1 cellular context compared by ENCODE assay signal in the genomic region with DNA sequence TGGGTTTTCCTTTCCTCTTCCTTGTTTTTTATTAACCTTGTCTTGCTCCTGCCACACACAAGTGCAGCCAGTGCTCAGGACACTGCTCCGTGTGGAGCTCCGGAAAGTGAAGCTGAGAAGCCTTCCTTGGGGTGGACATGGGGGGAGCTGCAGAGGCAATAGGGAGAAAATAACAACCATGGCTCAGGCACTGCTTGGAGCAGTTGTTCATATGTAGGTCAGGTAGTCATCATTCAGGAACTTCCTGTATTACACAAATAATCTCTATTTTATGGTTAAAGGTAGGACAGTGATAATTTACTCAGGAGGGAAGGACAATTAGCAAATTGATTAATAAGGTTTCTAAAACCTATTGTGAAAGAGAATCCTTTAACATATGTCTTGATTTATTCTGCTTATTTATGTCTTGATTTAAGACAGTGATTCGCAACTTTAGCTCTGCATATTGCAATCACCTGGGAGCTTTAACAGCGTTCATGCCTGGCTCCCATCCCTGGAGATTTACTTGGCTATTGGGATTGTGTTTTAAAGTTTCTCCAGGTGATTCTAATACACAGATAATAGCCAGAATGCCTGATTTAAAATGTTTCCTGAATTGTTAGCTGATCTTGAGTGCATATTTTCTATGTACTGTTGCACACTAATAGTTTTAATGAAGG.
TF ChIP-seq lines count a peak whose summit lies in the region.

No MANE protein-coding gene starts in this region.

TF ChIP-seq in endothelial cell of umbilical vein, 7 proteins besides CTCF, POLR2A, EP300 and RAD21 (continued from another document):
- TF ChIP-seq, protein P1, sequence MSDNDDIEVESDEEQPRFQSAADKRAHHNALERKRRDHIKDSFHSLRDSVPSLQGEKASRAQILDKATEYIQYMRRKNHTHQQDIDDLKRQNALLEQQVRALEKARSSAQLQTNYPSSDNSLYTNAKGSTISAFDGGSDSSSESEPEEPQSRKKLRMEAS (IDR thresholded peaks at IDR 0.05; ENCODE audit: insufficient read depth, insufficient read length) = no peak
- TF ChIP-seq MYC (IDR thresholded peaks at IDR 0.05; ENCODE audit: low read depth, low read length) = no peak
